Comparison of ENCODE assay signal across 8 cellular contexts in genomic region chr2:215171151-215171550, GRCh38. TPM values are rescaled to one million over a fixed set of nuclear protein-coding genes. Genes with fewer than 3 reads are reported as not detected.
DNase-seq lines count a peak whose midpoint lies in the region; ATAC-seq, FAIRE-seq and TF ChIP-seq lines count a peak whose summit lies in the region.

No MANE protein-coding gene starts in this region.

- no peaks in the 10 kb centered on the region for H3K36me3 ChIP-seq in bronchial epithelial cell (ENCODE audit: control insufficient read depth, insufficient read depth, low read length)
- H3K36me3 ChIP-seq in subcutaneous abdominal adipose tissue (ENCODE audit: control insufficient read depth in 5 of 5, insufficient read depth in 5 of 5, low read length in 5 of 5): no peaks in the 10 kb centered on the region
- H3K36me3 ChIP-seq in H7 (replicated peaks; ENCODE audit: control insufficient read depth, insufficient read depth, low read length): no peaks in the 10 kb centered on the region

- peak overlapping the region in 1 of 5 donors; percentile 13 for H3K9ac ChIP-seq in subcutaneous abdominal adipose tissue (ENCODE audit: low read length in 5 of 5)

- peak; percentile 20 for DNase-seq in AG20443 (ENCODE audit: low spot score)
- peak; percentile 38 for DNase-seq in bronchial epithelial cell (ENCODE audit: low read depth)
- no peak for DNase-seq in D341Med (ENCODE audit: low spot score)
- DNase-seq in NCI-H1930 (lab: John Stamatoyannopoulos, UW): no peak
- DNase-seq in H7: no peak

- peak; percentile 81 for ATAC-seq in GM19395 (IDR thresholded peaks at IDR 0.05; ENCODE audit: unreplicated experiment)
- peak; percentile 88 for ATAC-seq in HG03565 (IDR thresholded peaks at IDR 0.05; ENCODE audit: unreplicated experiment)

- H3K4me1 ChIP-seq in subcutaneous abdominal adipose tissue (ENCODE audit: control insufficient read depth in 5 of 5, insufficient read depth in 5 of 5, low read length in 5 of 5): peaks cover 0 to 4% (median 2%) of the 10 kb centered on the region in 5 donors

- no peak for TF ChIP-seq CTCF in bronchial epithelial cell (IDR thresholded peaks at IDR 0.05; ENCODE audit: insufficient read depth, low read length, severe bottlenecking)

- no peak overlapping the region for H3K27ac ChIP-seq in subcutaneous abdominal adipose tissue (ENCODE audit: low read depth, low read length)

- H3K27me3 ChIP-seq in bronchial epithelial cell (ENCODE audit: control insufficient read depth, insufficient read depth, low read length) (no peaks in the 10 kb centered on the region), subcutaneous abdominal adipose tissue (ENCODE audit: control insufficient read depth in 5 of 5, insufficient read depth in 4 of 5, low read length in 5 of 5) (no peaks in the 10 kb centered on the region), H7 (ENCODE audit: control insufficient read depth, insufficient read depth, low read length) (no peaks in the 10 kb centered on the region)

- H3K9me3 ChIP-seq in subcutaneous abdominal adipose tissue (ENCODE audit: control insufficient read depth in 5 of 5, low read length in 5 of 5): no peaks in the 10 kb centered on the region

- no peak for FAIRE-seq in bronchial epithelial cell (lab: Jason Lieb, UNC)

- H3K4me3 ChIP-seq in bronchial epithelial cell (ENCODE audit: low read depth, low read length) (no peak overlapping the region), subcutaneous abdominal adipose tissue (ENCODE audit: low read depth in 1 of 5, low read length in 5 of 5) (peak overlapping the region in 4 of 5 donors; percentile 53 to 57 (median 54)), H7 (ENCODE audit: insufficient read depth, low read depth, low read length) (no peak overlapping the region)

RNA-seq across cellular contexts. Expression of gene ABCA12, which starts 32.7 kb away (rescaled TPM):
- total RNA-seq in bronchial epithelial cell: 7.1 and 23.7 TPM in 2 replicates
- not detected in 2 replicates for total RNA-seq in H7 (2014; rRNA removed; shearing (Covaris generic))

Comparison
In these comparisons a context has a peak if more than half of its experiments do, and no peak if none do; other contexts are left out.
1. DNase-seq: peak in AG20443 (single experiment) and bronchial epithelial cell (single experiment); none in D341Med (single experiment), NCI-H1930 (0 of 2) and H7 (single experiment).
2. H3K4me3 ChIP-seq: peak in subcutaneous abdominal adipose tissue (4 of 5); none in bronchial epithelial cell (single experiment) and H7 (single experiment).